In the genomic region with DNA sequence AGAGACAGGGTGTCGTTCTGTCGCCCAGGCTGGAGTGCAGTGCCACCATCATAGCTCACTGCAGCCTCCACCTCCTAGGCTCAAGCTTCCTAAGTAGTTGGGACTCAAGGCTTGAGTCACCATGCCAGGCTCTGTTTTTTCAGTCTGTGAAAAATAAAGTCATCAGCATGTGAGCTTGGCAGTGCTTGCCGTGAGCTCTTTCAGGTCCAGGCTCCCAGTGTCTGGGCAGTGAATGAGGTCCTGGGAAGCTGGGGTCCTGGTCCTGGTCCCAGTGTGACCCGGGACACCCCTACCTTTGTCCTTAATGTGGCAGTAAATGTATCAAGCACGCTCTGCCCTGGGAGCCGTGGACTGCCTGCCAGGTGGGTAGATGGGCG, we compare ENCODE assay signal across 24 cellular contexts. TPM values are rescaled to one million over a fixed set of nuclear protein-coding genes. Genes with fewer than 3 reads are reported as not detected.
DNase-seq lines count a peak whose midpoint lies in the region; ATAC-seq and TF ChIP-seq lines count a peak whose summit lies in the region.
"Had no signal": no experiment of that assay in that cellular context is flagged by ENCODE, and none has a peak within 500 bp of the region (broad histone marks: within the 10 kb centered on the region; RNA-seq: fewer than 3 reads in every experiment).

No MANE protein-coding gene starts in this region.

- CTCF ChIA-PET in CD4-positive, alpha-beta T cell (lab: Charles Lee) = no interaction called here

- no peak overlapping the region for H2AFZ ChIP-seq in mesenchymal stem cell (ENCODE audit: low read depth, low read length)
- H2AFZ ChIP-seq: GM23248 had no signal

- H3K27me3 Mint-ChIP-seq in CD4-positive, alpha-beta T cell = no peaks in the 10 kb centered on the region
- H3K27me3 Mint-ChIP-seq: CD4-positive, alpha-beta memory T cell had no signal

- H3K27ac ChIP-seq in CD4-positive, alpha-beta T cell (ENCODE audit: low read depth, low read length) = no peak overlapping the region
- H3K27ac ChIP-seq in mesenchymal stem cell (ENCODE audit: low read length, poor library complexity, severe bottlenecking) = peak overlapping the region; percentile 29
- peak overlapping the region; percentile 74 for H3K27ac ChIP-seq in temporal lobe (ENCODE audit: low read depth, low read length)
- H3K27ac ChIP-seq in brain microvascular endothelial cell = no peak overlapping the region
- H3K27ac ChIP-seq: A549, GM23248, RWPE1 had no signal

- H4K8ac ChIP-seq in mesenchymal stem cell (ENCODE audit: low read length) = no peak overlapping the region

- H2BK15ac ChIP-seq in mesenchymal stem cell (ENCODE audit: low read depth, poor library complexity, severe bottlenecking) = no peak overlapping the region

- H3K18ac ChIP-seq in mesenchymal stem cell (ENCODE audit: low read depth in 1 of 2, low read length in 2 of 2) = no peak overlapping the region

- no peak overlapping the region for H4K91ac ChIP-seq in mesenchymal stem cell (ENCODE audit: low read length)

- H3K9me3 Mint-ChIP-seq in CD4-positive, alpha-beta T cell = no peaks in the 10 kb centered on the region
- H3K9me3 Mint-ChIP-seq: CD4-positive, alpha-beta memory T cell; H9; HFFc6 had no signal

- peaks cover 29% of the 10 kb centered on the region for H3K79me1 ChIP-seq in mesenchymal stem cell (replicated peaks; ENCODE audit: low read length, poor library complexity, severe bottlenecking)

- no peak overlapping the region for H3K4me2 ChIP-seq in mesenchymal stem cell (ENCODE audit: low read length, poor library complexity, severe bottlenecking)
- H3K4me2 ChIP-seq: A549, SK-N-SH had no signal

- intact Hi-C loops in CD4-positive, alpha-beta T cell (cut with DNase I, micrococcal nuclease) = no loop called here
- intact Hi-C loops in left ventricle myocardium superior (cut with micrococcal nuclease) = no loop called here

- H2AK5ac ChIP-seq in mesenchymal stem cell (ENCODE audit: low read length, severe bottlenecking) = no peak overlapping the region

- peak overlapping the region; percentile 12 for H3K27ac Mint-ChIP-seq in CD4-positive, alpha-beta T cell
- H3K27ac Mint-ChIP-seq: H9, HFFc6 had no signal

- H3K4ac ChIP-seq in mesenchymal stem cell (ENCODE audit: low read depth in 1 of 2, low read length in 2 of 2) = no peak overlapping the region

- H2BK5ac ChIP-seq in mesenchymal stem cell (ENCODE audit: low read depth, low read length, poor library complexity, severe bottlenecking) = no peak overlapping the region

- H3K36me3 ChIP-seq in mesenchymal stem cell (ENCODE audit: control insufficient read depth in 1 of 2, insufficient read depth in 2 of 2, low read depth in 1 of 2, low read length in 2 of 2) = peaks cover 66 to 87% of the 10 kb centered on the region in 2 experiments
- peaks cover 58% of the 10 kb centered on the region for H3K36me3 ChIP-seq in brain microvascular endothelial cell (replicated peaks)

- peaks cover 25% of the 10 kb centered on the region for H3K4me1 Mint-ChIP-seq in CD4-positive, alpha-beta T cell (ENCODE audit: low read depth)
- H3K4me1 Mint-ChIP-seq: H9 had no signal

- H2BK120ac ChIP-seq in mesenchymal stem cell (ENCODE audit: low read depth, low read length) = no peak overlapping the region

- peaks cover 44% of the 10 kb centered on the region for H3K36me3 Mint-ChIP-seq in CD4-positive, alpha-beta T cell (ENCODE audit: low read depth)

- H3K23ac ChIP-seq in mesenchymal stem cell (ENCODE audit: low read length in 2 of 2) = no peak overlapping the region

- no peak for TF ChIP-seq CTCF in CD4-positive, alpha-beta T cell (IDR thresholded peaks at IDR 0.05)
- TF ChIP-seq CTCF in astrocyte of the spinal cord (IDR thresholded peaks at IDR 0.05; ENCODE audit: low read depth, low read length) (no peak), brain microvascular endothelial cell (IDR thresholded peaks at IDR 0.05; ENCODE audit: low read depth, low read length, missing control alignments) (no peak)

- in situ Hi-C loops in astrocyte of the spinal cord (cut with HindIII; ENCODE audit: low sequenced_read_pairs) (no loop called here), brain microvascular endothelial cell (cut with HindIII; ENCODE audit: low pct_ligation_motif_present, low sequenced_read_pairs) (no loop called here)

- no peak overlapping the region for H3K14ac ChIP-seq in mesenchymal stem cell (ENCODE audit: low read length in 2 of 2)

- H3K4me3 ChIP-seq in astrocyte of the spinal cord (ENCODE audit: low read depth, low read length) (no peak overlapping the region), mesenchymal stem cell (ENCODE audit: insufficient read depth in 1 of 2, low read depth in 1 of 2, low read length in 2 of 2) (no peak overlapping the region), brain microvascular endothelial cell (ENCODE audit: low read depth, low read length) (no peak overlapping the region)
- H3K4me3 ChIP-seq: A549, GM12878, GM23248, K562 had no signal

- peaks cover 30% of the 10 kb centered on the region for H3K4me1 ChIP-seq in mesenchymal stem cell (ENCODE audit: control insufficient read depth, insufficient read depth, low read depth, low read length)
- H3K4me1 ChIP-seq: A549, BE2C had no signal

- no peak overlapping the region for H2BK12ac ChIP-seq in mesenchymal stem cell (ENCODE audit: low read length in 2 of 2)

- no peaks in the 10 kb centered on the region for H3K9me3 ChIP-seq in CD4-positive, alpha-beta T cell (ENCODE audit: control insufficient read depth, low read length)
- H3K9me3 ChIP-seq in mesenchymal stem cell (ENCODE audit: control insufficient read depth, low read length) = no peaks in the 10 kb centered on the region
- H3K9me3 ChIP-seq: A549, BE2C, SK-N-SH had no signal

- no peaks in the 10 kb centered on the region for H3K27me3 ChIP-seq in CD4-positive, alpha-beta T cell (ENCODE audit: control insufficient read depth, insufficient read depth, low read length)
- no peaks in the 10 kb centered on the region for H3K27me3 ChIP-seq in mesenchymal stem cell (ENCODE audit: control insufficient read depth in 1 of 2, insufficient read depth in 1 of 2, low read length in 2 of 2)
- no peaks in the 10 kb centered on the region for H3K27me3 ChIP-seq in brain microvascular endothelial cell (replicated peaks)
- H3K27me3 ChIP-seq: BE2C had no signal

- 97% methylated on average over 7 of the region's 7 CpGs for WGBS in mesenchymal stem cell

- ATAC-seq in CD4-positive, alpha-beta T cell (ENCODE audit: poor library complexity) = no peak
- ATAC-seq in GM19452 (IDR thresholded peaks at IDR 0.05; ENCODE audit: unreplicated experiment) = no peak
- no peak for ATAC-seq in left ventricle myocardium superior
- ATAC-seq: A549, GM12878, K562 had no signal

- no peak overlapping the region for H3K9ac ChIP-seq in mesenchymal stem cell (ENCODE audit: low read length)
- H3K9ac ChIP-seq: GM23248, SK-N-SH had no signal

- POLR2A ChIA-PET in CD4-positive, alpha-beta T cell (lab: Charles Lee) = interaction anchor here (1.4 kb wide), 1 partner anchor 11 kb away, joined by 3 read pairs; no protein-coding TSS in a partner anchor

- DNase-seq in CD4-positive, alpha-beta T cell = no peak
- DNase-seq in astrocyte of the spinal cord (ENCODE audit: low read depth, low spot score) (peak; percentile 35), mesenchymal stem cell (no peak), brain microvascular endothelial cell (no peak), left ventricle myocardium superior (no peak)
- DNase-seq: BE2C; CD4-positive, alpha-beta memory T cell; DND-41; GM23248; H9; HFFc6; MM.1S; NCI-H1048; NCI-H1417 treated with DMSO at 0.1 percent for 48 hours; NCI-H187; NCI-H748 treated with DMSO at 0.1 percent for 48 hours; SIG-M5; SK-N-SH had no signal

- H3K4me3 Mint-ChIP-seq in CD4-positive, alpha-beta T cell = no peak overlapping the region
- H3K4me3 Mint-ChIP-seq: CD4-positive, alpha-beta memory T cell; H9; HFFc6 had no signal

RNA-seq across cellular contexts. Expression of gene RPL13, which starts 22.9 kb away (rescaled TPM):
- total RNA-seq in CD4-positive, alpha-beta T cell = 1,000 to 10,000 TPM; 4,971 to 5,051 TPM
- polyA plus RNA-seq in mesenchymal stem cell (2013, experiment 1 of 2) = 2,898 TPM
- 2,946 TPM for polyA plus RNA-seq in mesenchymal stem cell (2013, experiment 2 of 2)
- 989 TPM for total RNA-seq in temporal lobe
- 1,029 TPM for total RNA-seq in left ventricle myocardium superior

RNA-seq across cellular contexts. Expression of gene SPG7, which starts 29.3 kb away (rescaled TPM):
- 100 to 1,000 TPM; 163 to 167 TPM for total RNA-seq in CD4-positive, alpha-beta T cell
- polyA plus RNA-seq in mesenchymal stem cell (2013, experiment 1 of 2) = 40.7 TPM
- polyA plus RNA-seq in mesenchymal stem cell (2013, experiment 2 of 2) = 37.8 TPM
- 70.6 TPM for total RNA-seq in temporal lobe
- 108 TPM for total RNA-seq in left ventricle myocardium superior

RNA-seq across cellular contexts. Expression of gene CPNE7, which starts 38.0 kb away (rescaled TPM):
- total RNA-seq in CD4-positive, alpha-beta T cell = 1 to 10 TPM; 1.0 to 1.3 TPM
- polyA plus RNA-seq in mesenchymal stem cell (2013, experiment 1 of 2) = 5.6 TPM
- polyA plus RNA-seq in mesenchymal stem cell (2013, experiment 2 of 2) = 4.8 TPM
- total RNA-seq in temporal lobe (13.0 TPM), left ventricle myocardium superior (not detected)

RNA-seq across cellular contexts. Expression of gene ANKRD11, which starts 47.2 kb away (rescaled TPM):
- 100 to 1,000 TPM; 200 to 211 TPM for total RNA-seq in CD4-positive, alpha-beta T cell
- 92.7 TPM for polyA plus RNA-seq in mesenchymal stem cell (2013, experiment 1 of 2)
- polyA plus RNA-seq in mesenchymal stem cell (2013, experiment 2 of 2) = 93.6 TPM
- 33.9 TPM for total RNA-seq in temporal lobe
- total RNA-seq in left ventricle myocardium superior = 75.2 TPM

Comparison
In these comparisons a context has a peak if more than half of its experiments do, and no peak if none do; other contexts are left out.
1. H3K27ac ChIP-seq: peak in mesenchymal stem cell (single experiment) and temporal lobe (single experiment); none in CD4-positive, alpha-beta T cell (single experiment) and brain microvascular endothelial cell (single experiment).